Comparison of ENCODE assay signal across 9 cellular contexts in the genomic region with DNA sequence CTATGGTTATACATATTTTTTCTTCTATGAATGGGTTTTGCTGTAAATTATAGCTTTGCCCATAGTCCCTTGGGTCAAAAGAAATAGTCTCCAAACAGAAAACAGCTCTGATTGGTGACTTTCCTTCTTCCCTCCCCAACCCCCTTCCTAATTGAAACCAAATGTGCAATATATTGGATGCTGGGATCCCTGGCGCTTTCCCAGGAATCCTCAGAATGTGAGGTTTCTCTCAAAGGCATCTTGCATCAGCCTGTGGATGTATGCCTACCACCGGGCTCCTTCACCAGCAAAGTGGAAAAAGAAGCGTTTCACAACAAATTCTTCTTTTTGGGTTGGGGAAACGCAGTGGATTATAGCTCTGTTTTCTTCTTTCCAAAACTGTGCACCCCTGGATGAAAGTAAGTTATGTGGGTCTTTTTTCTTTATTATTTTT. TPM values are rescaled to one million over a fixed set of nuclear protein-coding genes. Genes with fewer than 3 reads are reported as not detected.
DNase-seq lines count a peak whose midpoint lies in the region; ATAC-seq and TF ChIP-seq lines count a peak whose summit lies in the region.
"Had no signal": no experiment of that assay in that cellular context is flagged by ENCODE, and none has a peak within 500 bp of the region (broad histone marks: within the 10 kb centered on the region; RNA-seq: fewer than 3 reads in every experiment).

TSS of gene DDR2 (plus strand) at position 231 of the 433 bp plus-strand sequence. CDS start 86,600 bp downstream, outside the sequence.

- ATAC-seq in HG03457 (IDR thresholded peaks at IDR 0.05; ENCODE audit: unreplicated experiment) = no peak
- no peak for ATAC-seq in HG03135 (IDR thresholded peaks at IDR 0.05; ENCODE audit: unreplicated experiment)

- H3K36me3 Mint-ChIP-seq in glutamatergic neuron (ENCODE audit: unreplicated experiment) (no peaks in the 10 kb centered on the region), progenitor cell of endocrine pancreas (ENCODE audit: insufficient read depth) (no peaks in the 10 kb centered on the region)

- TF ChIP-seq CTCF in glutamatergic neuron (IDR thresholded peaks at IDR 0.05; ENCODE audit: partially characterized antibody, unreplicated experiment) = no peak
- TF ChIP-seq CTCF in progenitor cell of endocrine pancreas (IDR thresholded peaks at IDR 0.05; ENCODE audit: unreplicated experiment) = no peak

- DNase-seq in Daoy (ENCODE audit: low read depth) = peak; percentile 83
- peak; percentile 63 for DNase-seq in T1000 (lab: John Stamatoyannopoulos, UW)
- no peak for DNase-seq in glutamatergic neuron
- no peak for DNase-seq in progenitor cell of endocrine pancreas (ENCODE audit: low spot score, unreplicated experiment)
- DNase-seq in MV-4-11 (lab: John Stamatoyannopoulos, UW) = no peak
- no peak for DNase-seq in stimulated activated CD4-positive, alpha-beta T cell treated with anti-CD3 and anti-CD28 coated beads, Interleukin-15, amount 100 ng/mL, for 24 hours
- DNase-seq: NCI-H146 had no signal

- peak within 1 kb of the TSS; percentile 25 for H3K4me3 Mint-ChIP-seq in glutamatergic neuron (ENCODE audit: unreplicated experiment)
- peak within 1 kb of the TSS; percentile 9 for H3K4me3 Mint-ChIP-seq in progenitor cell of endocrine pancreas (ENCODE audit: low read depth)

- H3K27ac Mint-ChIP-seq in glutamatergic neuron (ENCODE audit: unreplicated experiment) (peak within 1 kb of the TSS; percentile 67), progenitor cell of endocrine pancreas (peak within 1 kb of the TSS; percentile 60)

- H3K9me3 Mint-ChIP-seq in glutamatergic neuron (ENCODE audit: unreplicated experiment) (peaks cover 1% of the 10 kb centered on the region), progenitor cell of endocrine pancreas (ENCODE audit: low read depth) (no peaks in the 10 kb centered on the region)

- H3K4me1 Mint-ChIP-seq in glutamatergic neuron (ENCODE audit: low read depth, unreplicated experiment) (peaks cover 15% of the 10 kb centered on the region), progenitor cell of endocrine pancreas (ENCODE audit: low read depth) (peaks cover 20% of the 10 kb centered on the region)

- no peaks in the 10 kb centered on the region for H3K27me3 Mint-ChIP-seq in glutamatergic neuron (ENCODE audit: unreplicated experiment)
- no peaks in the 10 kb centered on the region for H3K27me3 Mint-ChIP-seq in progenitor cell of endocrine pancreas

RNA-seq across cellular contexts. Expression of gene DDR2, which starts in this region (rescaled TPM):
- 17.8 and 23.9 TPM in 2 replicates for total RNA-seq in Daoy (2014; rRNA removed; shearing (Covaris generic))
- total RNA-seq in glutamatergic neuron (ENCODE audit: unreplicated experiment) = 4.4 TPM
- 1.2 and 1.7 TPM in 2 replicates for total RNA-seq in progenitor cell of endocrine pancreas

Comparison
In these comparisons a context has a peak if more than half of its experiments do, and no peak if none do; other contexts are left out.
1. DNase-seq: peak in Daoy (single experiment) and T1000 (single experiment); none in glutamatergic neuron (single experiment), progenitor cell of endocrine pancreas (single experiment), MV-4-11 (single experiment) and stimulated activated CD4-positive, alpha-beta T cell treated with anti-CD3 and anti-CD28 coated beads, Interleukin-15, amount 100 ng/mL, for 24 hours (single experiment).